In genomic region chr1:225921734-225922709, GRCh38 we compare ENCODE assay signal across 11 cellular contexts. TPM values are rescaled to one million over a fixed set of nuclear protein-coding genes. Genes with fewer than 3 reads are reported as not detected.
DNase-seq lines count a peak whose midpoint lies in the region; ATAC-seq, FAIRE-seq and TF ChIP-seq lines count a peak whose summit lies in the region.
"Had no signal": no experiment of that assay in that cellular context is flagged by ENCODE, and none has a peak within 500 bp of the region (broad histone marks: within the 10 kb centered on the region; RNA-seq: fewer than 3 reads in every experiment).

No MANE protein-coding gene starts in this region.

- BruUV-seq in Calu3 (replicated peaks; lab: Mats Ljungman, UMichigan), result no TSS peak

- H3K27me3 Mint-ChIP-seq in Calu3 (ENCODE audit: unreplicated experiment) (no peaks in the 10 kb centered on the region), naive B cell (no peaks in the 10 kb centered on the region)
- H3K27me3 Mint-ChIP-seq in activated naive CD8-positive, alpha-beta T cell, result no peaks in the 10 kb centered on the region

- TF ChIP-seq POLR2A in GM12892 (IDR thresholded peaks at IDR 0.05; ENCODE audit: low read depth, low read length), result no peak

- no peak overlapping the region for H3K27ac ChIP-seq in right atrium auricular region
- H3K27ac ChIP-seq in effector memory CD4-positive, alpha-beta T cell (ENCODE audit: insufficient read depth, low read length, poor library complexity, severe bottlenecking), result no peak overlapping the region

- H3K9me3 ChIP-seq in MG63 (no peaks in the 10 kb centered on the region), right atrium auricular region (no peaks in the 10 kb centered on the region)
- H3K9me3 ChIP-seq in effector memory CD4-positive, alpha-beta T cell (ENCODE audit: control insufficient read depth, low read length), result no peaks in the 10 kb centered on the region

- no peak for FAIRE-seq in GM12892 (lab: Jason Lieb, UNC)

- TF ChIP-seq CTCF in Calu3 (IDR thresholded peaks at IDR 0.05; ENCODE audit: unreplicated experiment) (no peak), right atrium auricular region (IDR thresholded peaks at IDR 0.05) (no peak)

- ATAC-seq in naive B cell (ENCODE audit: low read depth in 2 of 2), result no peak

- peaks cover 60% of the 10 kb centered on the region for H3K36me3 Mint-ChIP-seq in Calu3 (ENCODE audit: insufficient read depth, unreplicated experiment)
- peaks cover 10% of the 10 kb centered on the region for H3K36me3 Mint-ChIP-seq in activated naive CD8-positive, alpha-beta T cell
- peaks cover 0 to 9% of the 10 kb centered on the region in 2 donors for H3K36me3 Mint-ChIP-seq in naive B cell

- peaks cover 0 to 32% of the 10 kb centered on the region in 2 donors for H3K4me1 ChIP-seq in right atrium auricular region
- H3K4me1 ChIP-seq in effector memory CD4-positive, alpha-beta T cell (ENCODE audit: control insufficient read depth, insufficient read depth, low read length, poor library complexity, severe bottlenecking), result peaks cover 17% of the 10 kb centered on the region

- DNase-seq in Calu3 (no peak), MG63 (peak; percentile 49), naive B cell (no peak), GM12892 (ENCODE audit: insufficient read length) (no peak), HuH-7 (ENCODE audit: low spot score) (no peak), right atrium auricular region (ENCODE audit: low spot score) (no peak)
- DNase-seq in effector memory CD4-positive, alpha-beta T cell, result no peak

- no peak overlapping the region for H3K27ac Mint-ChIP-seq in Calu3 (ENCODE audit: unreplicated experiment)
- peak overlapping the region; percentile 97 for H3K27ac Mint-ChIP-seq in activated naive CD8-positive, alpha-beta T cell
- peak overlapping the region in 2 of 6 donors; percentile 12 to 77 for H3K27ac Mint-ChIP-seq in naive B cell

- H3K4me3 ChIP-seq in MG63 (no peak overlapping the region; the same call in 1 of the 2 replicates), right atrium auricular region (no peak overlapping the region)
- no peak overlapping the region for H3K4me3 ChIP-seq in effector memory CD4-positive, alpha-beta T cell (ENCODE audit: insufficient read depth, low read depth, low read length, poor library complexity, severe bottlenecking)

- intact Hi-C loops in Calu3 (cut with micrococcal nuclease; ENCODE audit: unreplicated experiment), result no loop called here

- H3K4me3 Mint-ChIP-seq in Calu3 (ENCODE audit: low read depth, unreplicated experiment) (peak overlapping the region; percentile 96), naive B cell (peak overlapping the region in 5 of 8 donors; percentile 95 to 97 (median 96))
- H3K4me3 Mint-ChIP-seq in activated naive CD8-positive, alpha-beta T cell, result peak overlapping the region; percentile 95

- CTCF ChIA-PET in Calu3 (lab: Charles Lee), result interaction anchor here (0.5 to 0.8 kb wide), 2 partner anchors 40 to 175 kb away, joined by 3 to 4 read pairs; no protein-coding TSS in a partner anchor

- H3K27me3 ChIP-seq in MG63, result no peaks in the 10 kb centered on the region
- H3K27me3 ChIP-seq in right atrium auricular region, result no peaks in the 10 kb centered on the region
- H3K27me3 ChIP-seq in effector memory CD4-positive, alpha-beta T cell (replicated peaks; ENCODE audit: control insufficient read depth, insufficient read depth, low read length, poor library complexity, severe bottlenecking), result no peaks in the 10 kb centered on the region
- H3K27me3 ChIP-seq: cardiac muscle cell had no signal

- H3K36me3 ChIP-seq in MG63, result peaks cover 50% of the 10 kb centered on the region
- peaks cover 29% of the 10 kb centered on the region for H3K36me3 ChIP-seq in right atrium auricular region
- H3K36me3 ChIP-seq in effector memory CD4-positive, alpha-beta T cell (ENCODE audit: control insufficient read depth, insufficient read depth, low read length), result peaks cover 26% of the 10 kb centered on the region

- H3K9me3 Mint-ChIP-seq in Calu3 (ENCODE audit: low read depth, unreplicated experiment) (no peaks in the 10 kb centered on the region), naive B cell (no peaks in the 10 kb centered on the region)
- H3K9me3 Mint-ChIP-seq in activated naive CD8-positive, alpha-beta T cell (ENCODE audit: low read depth), result no peaks in the 10 kb centered on the region

- H3K4me1 Mint-ChIP-seq in Calu3 (ENCODE audit: low read depth, unreplicated experiment) (peaks cover 8% of the 10 kb centered on the region), naive B cell (peaks cover 8 to 33% (median 22%) of the 10 kb centered on the region in 3 donors)
- H3K4me1 Mint-ChIP-seq in activated naive CD8-positive, alpha-beta T cell (ENCODE audit: low read depth), result peaks cover 57% of the 10 kb centered on the region

RNA-seq across cellular contexts. Expression of gene PYCR2, which starts 2.0 kb away (rescaled TPM):
- total RNA-seq in Calu3 (2022) (81.6 and 91.9 TPM in 2 replicates), right atrium auricular region (10 to 100 TPM; 50.3 to 57.3 TPM)
- total RNA-seq in MG63 (2014; rRNA removed; shearing (Covaris generic); ENCODE audit: low replicate concordance), result 74.2 and 113 TPM in 2 replicates
- 10 to 100 TPM; 57.5 to 96.5 (median 68.7) TPM for polyA plus RNA-seq in naive B cell (ENCODE audit: low read depth in 6 of 6)
- polyA plus RNA-seq in GM12892 (2012; ENCODE audit: missing spikeins), result 48.3 TPM

RNA-seq across cellular contexts. Expression of gene LEFTY2, which starts 19.0 kb away (rescaled TPM):
- total RNA-seq in Calu3 (2022) (not detected in 2 replicates), right atrium auricular region (under 1 TPM; 0.70 to 0.90 TPM)
- not detected in 2 replicates for total RNA-seq in MG63 (2014; rRNA removed; shearing (Covaris generic); ENCODE audit: low replicate concordance)
- polyA plus RNA-seq in naive B cell (ENCODE audit: low read depth in 6 of 6), result not detected
- polyA plus RNA-seq in GM12892 (2012; ENCODE audit: missing spikeins), result not detected
- total RNA-seq: SK-MEL-5 had no signal

RNA-seq across cellular contexts. Expression of gene LEFTY1, which starts 33.1 kb away (rescaled TPM):
- 0.59 TPM in 1 of 2 replicates, not detected in the other for total RNA-seq in Calu3 (2022)
- total RNA-seq in MG63 (2014; rRNA removed; shearing (Covaris generic); ENCODE audit: low replicate concordance), result not detected in 2 replicates
- polyA plus RNA-seq in naive B cell (ENCODE audit: low read depth in 6 of 6), result not detected
- polyA plus RNA-seq in GM12892 (2012; ENCODE audit: missing spikeins), result not detected
- under 1 TPM in 1 of 2 donors, not detected in 1; 0.35 TPM for total RNA-seq in right atrium auricular region
- total RNA-seq: mesenteric fat pad, SK-MEL-5 had no signal
- polyA plus RNA-seq: cardiac muscle cell had no signal

RNA-seq across cellular contexts. Expression of gene TMEM63A, which starts 39.8 kb away (rescaled TPM):
- 253 and 303 TPM in 2 replicates for total RNA-seq in Calu3 (2022)
- 1.3 and 5.5 TPM in 2 replicates for total RNA-seq in MG63 (2014; rRNA removed; shearing (Covaris generic); ENCODE audit: low replicate concordance)
- polyA plus RNA-seq in naive B cell (ENCODE audit: low read depth in 6 of 6), result 10 to 100 TPM; 10.6 to 38.5 (median 20.0) TPM
- 18.7 TPM for polyA plus RNA-seq in GM12892 (2012; ENCODE audit: missing spikeins)
- total RNA-seq in right atrium auricular region, result 10 to 100 TPM; 16.0 to 19.0 TPM
